Comparison of ENCODE assay signal across 9 cellular contexts in the genomic region with DNA sequence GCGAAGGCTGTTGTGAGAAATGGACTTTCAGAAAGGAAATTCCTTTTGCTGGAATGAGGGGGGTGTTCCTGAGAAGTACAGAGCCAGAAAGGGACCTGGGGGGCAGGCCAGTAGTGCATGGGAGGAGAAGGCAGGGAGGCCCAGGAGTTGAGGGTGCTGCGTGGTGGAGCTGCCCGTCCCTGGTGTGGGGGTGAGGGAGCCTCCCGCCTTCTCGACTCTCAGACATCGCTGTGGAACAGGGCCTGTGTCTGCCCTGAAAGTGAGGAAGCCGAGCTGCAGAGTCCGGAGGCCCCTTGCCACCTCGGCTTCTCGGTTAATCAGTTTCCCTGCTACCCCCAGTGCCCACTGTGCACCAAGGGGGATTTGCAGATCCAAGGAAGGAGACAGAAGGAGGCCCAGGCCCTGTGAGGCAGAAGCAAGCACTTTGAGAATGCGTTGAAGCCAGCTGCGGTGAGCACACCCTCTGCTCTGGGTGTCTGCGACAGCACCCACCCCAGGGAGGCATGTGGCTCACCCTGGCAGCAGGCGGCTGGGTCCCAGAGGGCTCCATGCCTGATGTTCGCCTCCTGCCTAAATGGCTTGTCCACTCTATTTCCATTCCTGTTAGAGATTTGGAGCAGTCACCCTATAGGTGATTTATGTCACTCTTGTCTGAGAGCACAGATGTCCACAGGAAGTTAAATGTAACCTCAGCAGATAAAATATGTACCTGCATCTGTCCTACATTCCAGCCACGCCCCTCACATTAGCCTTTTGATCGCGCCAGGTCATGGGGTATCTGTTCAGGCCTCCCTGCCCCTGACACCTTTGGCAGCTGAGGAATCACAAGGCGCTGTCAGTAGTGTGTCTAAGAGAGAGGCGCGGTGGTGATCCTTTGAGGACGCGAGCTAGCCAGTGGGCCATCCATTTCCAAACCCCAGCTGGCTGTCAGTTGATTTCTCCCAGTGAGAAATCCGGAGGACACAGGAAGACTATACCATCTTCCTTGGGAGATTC. TPM values are rescaled to one million over a fixed set of nuclear protein-coding genes. Genes with fewer than 3 reads are reported as not detected.
DNase-seq lines count a peak whose midpoint lies in the region; ATAC-seq and TF ChIP-seq lines count a peak whose summit lies in the region.
"Had no signal": no experiment of that assay in that cellular context is flagged by ENCODE, and none has a peak within 500 bp of the region (broad histone marks: within the 10 kb centered on the region; RNA-seq: fewer than 3 reads in every experiment).

No MANE protein-coding gene starts in this region.

- H3K27me3 ChIP-seq in uterus: no peaks in the 10 kb centered on the region

- H3K4me1 ChIP-seq in uterus: peaks cover 38 to 58% of the 10 kb centered on the region in 2 donors

- H3K27ac ChIP-seq in uterus: peak overlapping the region; percentile 91 to 95

- no peaks in the 10 kb centered on the region for H3K27me3 Mint-ChIP-seq in activated naive CD4-positive, alpha-beta T cell treated with anti-CD3 and anti-CD28 coated beads, Interleukin-2, amount 10 ng/mL, durations not matched to agents 7 days and 5 days
- no peaks in the 10 kb centered on the region for H3K27me3 Mint-ChIP-seq in dendritic cell treated with granulocyte-macrophage colony-stimulating factor and Interleukin-4, amounts not matched to agents 40 ng/mL and 50 ng/mL, for 4 days
- no peaks in the 10 kb centered on the region for H3K27me3 Mint-ChIP-seq in mesothelial cell of epicardium (ENCODE audit: low read depth)

- H3K36me3 ChIP-seq in uterus: no peaks in the 10 kb centered on the region

- peak overlapping the region; percentile 41 to 45 for H3K4me3 ChIP-seq in uterus

- ATAC-seq in GM21526 (IDR thresholded peaks at IDR 0.05; ENCODE audit: low FRiP score, unreplicated experiment): no peak
- ATAC-seq in HG03565 (IDR thresholded peaks at IDR 0.05; ENCODE audit: unreplicated experiment): no peak

- no peak for DNase-seq in activated naive CD4-positive, alpha-beta T cell treated with anti-CD3 and anti-CD28 coated beads, Interleukin-2, amount 10 ng/mL, durations not matched to agents 7 days and 5 days
- DNase-seq in activated naive CD4-positive, alpha-beta T cell treated with anti-CD3 and anti-CD28 coated beads, Interleukin-2, amount 50 U/mL, for 16 hours: no peak
- DNase-seq in mesothelial cell of epicardium (ENCODE audit: low spot score in 2 of 2, unreplicated experiment in 2 of 2) (peak in 1 of 2 experiments; percentile 49), uterus (no peak), NCI-H2081 (lab: John Stamatoyannopoulos, UW) (no peak)

- intact Hi-C loops in dendritic cell treated with granulocyte-macrophage colony-stimulating factor and Interleukin-4, amounts not matched to agents 40 ng/mL and 50 ng/mL, for 4 days (cut with micrococcal nuclease): no loop called here
- intact Hi-C loops in uterus (cut with DNase I; ENCODE audit: low total_unique reads): no loop called here

- peaks cover 42% of the 10 kb centered on the region for H3K36me3 Mint-ChIP-seq in activated naive CD4-positive, alpha-beta T cell treated with anti-CD3 and anti-CD28 coated beads, Interleukin-2, amount 10 ng/mL, durations not matched to agents 7 days and 5 days
- H3K36me3 Mint-ChIP-seq in dendritic cell treated with granulocyte-macrophage colony-stimulating factor and Interleukin-4, amounts not matched to agents 40 ng/mL and 50 ng/mL, for 4 days (ENCODE audit: low read depth): peaks cover 62% of the 10 kb centered on the region
- H3K36me3 Mint-ChIP-seq in mesothelial cell of epicardium: peaks cover 23% of the 10 kb centered on the region

- no peaks in the 10 kb centered on the region for H3K9me3 Mint-ChIP-seq in activated naive CD4-positive, alpha-beta T cell treated with anti-CD3 and anti-CD28 coated beads, Interleukin-2, amount 10 ng/mL, durations not matched to agents 7 days and 5 days
- H3K9me3 Mint-ChIP-seq in dendritic cell treated with granulocyte-macrophage colony-stimulating factor and Interleukin-4, amounts not matched to agents 40 ng/mL and 50 ng/mL, for 4 days: no peaks in the 10 kb centered on the region
- H3K9me3 Mint-ChIP-seq in mesothelial cell of epicardium: no peaks in the 10 kb centered on the region

- peak overlapping the region; percentile 15 for H3K4me3 Mint-ChIP-seq in activated naive CD4-positive, alpha-beta T cell treated with anti-CD3 and anti-CD28 coated beads, Interleukin-2, amount 10 ng/mL, durations not matched to agents 7 days and 5 days
- peak overlapping the region; percentile 97 for H3K4me3 Mint-ChIP-seq in dendritic cell treated with granulocyte-macrophage colony-stimulating factor and Interleukin-4, amounts not matched to agents 40 ng/mL and 50 ng/mL, for 4 days
- peak overlapping the region; percentile 77 for H3K4me3 Mint-ChIP-seq in mesothelial cell of epicardium

- no peak for TF ChIP-seq POLR2A in uterus (IDR thresholded peaks at IDR 0.05)

- no peak for TF ChIP-seq CTCF in mesothelial cell of epicardium (IDR thresholded peaks at IDR 0.05; ENCODE audit: unreplicated experiment)
- no peak for TF ChIP-seq CTCF in uterus (IDR thresholded peaks at IDR 0.05)

- peak overlapping the region; percentile 79 for H3K27ac Mint-ChIP-seq in activated naive CD4-positive, alpha-beta T cell treated with anti-CD3 and anti-CD28 coated beads, Interleukin-2, amount 10 ng/mL, durations not matched to agents 7 days and 5 days
- peak overlapping the region; percentile 95 for H3K27ac Mint-ChIP-seq in dendritic cell treated with granulocyte-macrophage colony-stimulating factor and Interleukin-4, amounts not matched to agents 40 ng/mL and 50 ng/mL, for 4 days
- H3K27ac Mint-ChIP-seq in mesothelial cell of epicardium: peak overlapping the region; percentile 100

- CTCF ChIA-PET in activated naive CD4-positive, alpha-beta T cell treated with anti-CD3 and anti-CD28 coated beads, Interleukin-2, amount 10 ng/mL, durations not matched to agents 7 days and 5 days (lab: Charles Lee): interaction anchor here (1.5 to 4.5 kb wide), 4 partner anchors 18 to 157 kb away, joined by 4 to 14 read pairs (median 4); no protein-coding TSS in a partner anchor

- H3K9me3 ChIP-seq in uterus: no peaks in the 10 kb centered on the region

- H3K4me1 Mint-ChIP-seq in activated naive CD4-positive, alpha-beta T cell treated with anti-CD3 and anti-CD28 coated beads, Interleukin-2, amount 10 ng/mL, durations not matched to agents 7 days and 5 days: peaks cover 73% of the 10 kb centered on the region
- peaks cover 88% of the 10 kb centered on the region for H3K4me1 Mint-ChIP-seq in dendritic cell treated with granulocyte-macrophage colony-stimulating factor and Interleukin-4, amounts not matched to agents 40 ng/mL and 50 ng/mL, for 4 days (ENCODE audit: low read depth)
- H3K4me1 Mint-ChIP-seq in mesothelial cell of epicardium: peaks cover 53% of the 10 kb centered on the region

RNA-seq across cellular contexts. Expression of a gene that starts 28.3 kb away (rescaled TPM):
- total RNA-seq in mesothelial cell of epicardium (70.0 to 74.8 TPM (median 72.6 TPM) in 3 replicates), uterus (100 to 1,000 TPM in 1 of 4 donors, 10 to 100 TPM in 3; 21.5 to 173 (median 64.2) TPM)

RNA-seq across cellular contexts. Expression of a gene that starts 31.2 kb away (rescaled TPM):
- total RNA-seq in mesothelial cell of epicardium (24.2 to 26.4 TPM (median 26.2 TPM) in 3 replicates), uterus (10 to 100 TPM; 14.3 to 49.7 (median 49.0) TPM)

RNA-seq across cellular contexts. Expression of a gene that starts 32.1 kb away (rescaled TPM):
- total RNA-seq in mesothelial cell of epicardium (8.5 to 9.2 TPM (median 8.9 TPM) in 3 replicates), uterus (10 to 100 TPM in 2 of 4 donors, 1 to 10 TPM in 2; 3.8 to 27.4 (median 10.6) TPM)

RNA-seq across cellular contexts. Expression of a gene that starts 50.0 kb away (rescaled TPM):
- total RNA-seq in mesothelial cell of epicardium (not detected in 3 replicates), uterus (1 to 10 TPM in 1 of 4 donors, under 1 TPM in 1, not detected in 2; 0.98 to 2.6 TPM)
- total RNA-seq: NCI-H460 had no signal

Comparison
In these comparisons a context has a peak if more than half of its experiments do, and no peak if none do; other contexts are left out.
1. H3K4me3 Mint-ChIP-seq: peak in every context shown above with its lines; median percentile 97 in dendritic cell treated with granulocyte-macrophage colony-stimulating factor and Interleukin-4, amounts not matched to agents 40 ng/mL and 50 ng/mL, for 4 days; 77 in mesothelial cell of epicardium; 15 in activated naive CD4-positive, alpha-beta T cell treated with anti-CD3 and anti-CD28 coated beads, Interleukin-2, amount 10 ng/mL, durations not matched to agents 7 days and 5 days.